Comparison of ENCODE assay signal across 13 cellular contexts in genomic region chr10:122173337-122173736, GRCh38.
A peak's percentile ranks its signal among the peaks of the same experiment; 100 is the strongest.
DNase-seq lines count a peak whose midpoint lies in the region; ATAC-seq and TF ChIP-seq lines count a peak whose summit lies in the region.
"Had no signal": no experiment of that assay in that cellular context is flagged by ENCODE, and none has a peak within 500 bp of the region (broad histone marks: within the 10 kb centered on the region; RNA-seq: fewer than 3 reads in every experiment).

No MANE protein-coding gene starts in this region.

- H3K79me2 ChIP-seq in neural progenitor cell (ENCODE audit: low read depth) = peaks cover 98% of the 10 kb centered on the region

- H3K4me3 Mint-ChIP-seq in neural progenitor cell (peak overlapping the region; percentile 27), immature natural killer cell (no peak overlapping the region)

- peak overlapping the region; percentile 29 for H3K27ac Mint-ChIP-seq in neural progenitor cell
- H3K27ac Mint-ChIP-seq in immature natural killer cell = no peak overlapping the region

- peak overlapping the region; percentile 77 to 86 (median 82) for H3K27ac ChIP-seq in esophagus muscularis mucosa (replicated peaks in 1 of 4)
- H3K27ac ChIP-seq in neural progenitor cell = no peak overlapping the region
- H3K27ac ChIP-seq in stomach smooth muscle (ENCODE audit: low read length) = peak overlapping the region; percentile 82
- H3K27ac ChIP-seq in breast epithelium = peak overlapping the region in 1 of 2 donors; percentile 37
- H3K27ac ChIP-seq: KMS-11 had no signal

- no peak for TF ChIP-seq EP300 in esophagus muscularis mucosa (IDR thresholded peaks at IDR 0.05)

- H3K4me3 ChIP-seq in esophagus muscularis mucosa (no peak overlapping the region), neural progenitor cell (no peak overlapping the region), stomach smooth muscle (ENCODE audit: low read length in 2 of 2) (no peak overlapping the region), breast epithelium (no peak overlapping the region)

- H4K20me1 ChIP-seq in neural progenitor cell (ENCODE audit: low read depth) = peaks cover 83% of the 10 kb centered on the region

- H3K4me1 Mint-ChIP-seq in neural progenitor cell = peaks cover 77% of the 10 kb centered on the region
- H3K4me1 Mint-ChIP-seq in immature natural killer cell = no peaks in the 10 kb centered on the region

- no peak overlapping the region for H2AFZ ChIP-seq in neural progenitor cell (replicated peaks)

- peak; percentile 80 to 82 for ATAC-seq in left cardiac atrium
- ATAC-seq: PC-3 had no signal

- no peak for TF ChIP-seq POLR2A in esophagus muscularis mucosa (IDR thresholded peaks at IDR 0.05; ENCODE audit: low read depth)
- no peak for TF ChIP-seq POLR2A in breast epithelium (IDR thresholded peaks at IDR 0.05)

- H3K4me2 ChIP-seq in neural progenitor cell = peak overlapping the region; percentile 72
- H3K4me2 ChIP-seq: KMS-11 had no signal

- no peaks in the 10 kb centered on the region for H3K27me3 ChIP-seq in esophagus muscularis mucosa
- no peaks in the 10 kb centered on the region for H3K27me3 ChIP-seq in neural progenitor cell
- no peaks in the 10 kb centered on the region for H3K27me3 ChIP-seq in stomach smooth muscle (ENCODE audit: control insufficient read depth in 1 of 2, insufficient read depth in 2 of 2, low read length in 2 of 2)
- no peaks in the 10 kb centered on the region for H3K27me3 ChIP-seq in breast epithelium

- H3K36me3 ChIP-seq in esophagus muscularis mucosa (peaks cover 0 to 5% (median 2%) of the 10 kb centered on the region in 4 donors), neural progenitor cell (no peaks in the 10 kb centered on the region), stomach smooth muscle (ENCODE audit: control insufficient read depth in 2 of 2, insufficient read depth in 2 of 2, low read length in 2 of 2) (no peaks in the 10 kb centered on the region), breast epithelium (no peaks in the 10 kb centered on the region)

- H3K36me3 Mint-ChIP-seq in neural progenitor cell (peaks cover 8% of the 10 kb centered on the region), immature natural killer cell (no peaks in the 10 kb centered on the region)

- DNase-seq in esophagus muscularis mucosa (ENCODE audit: extremely low spot score) (no peak), left cardiac atrium (peak; percentile 53), neural progenitor cell (ENCODE audit: low spot score) (no peak), breast epithelium (ENCODE audit: low spot score in 2 of 2) (no peak), AML-193 (lab: John Stamatoyannopoulos, UW) (no peak), immature natural killer cell (no peak)
- DNase-seq: NCI-H1092, NCI-H2107, NCI-H226, NCI-H69, PC-3 had no signal

- H3K27me3 Mint-ChIP-seq in neural progenitor cell (ENCODE audit: insufficient read depth, low read depth) (no peaks in the 10 kb centered on the region), immature natural killer cell (ENCODE audit: low read depth in 3 of 3) (peaks cover 2 to 6% (median 3%) of the 10 kb centered on the region in 3 donors)

- WGBS in esophagus muscularis mucosa = 49% methylated on average over 4 of the region's 7 CpGs

- H3F3A ChIP-seq in neural progenitor cell (ENCODE audit: low read depth) = peaks cover 51% of the 10 kb centered on the region

- H3K9me3 Mint-ChIP-seq in neural progenitor cell (no peaks in the 10 kb centered on the region), immature natural killer cell (no peaks in the 10 kb centered on the region)

- H3K4me1 ChIP-seq in esophagus muscularis mucosa = peaks cover 44 to 82% (median 73%) of the 10 kb centered on the region in 4 donors
- peaks cover 89% of the 10 kb centered on the region for H3K4me1 ChIP-seq in neural progenitor cell
- peaks cover 48% of the 10 kb centered on the region for H3K4me1 ChIP-seq in stomach smooth muscle (ENCODE audit: control insufficient read depth, insufficient read depth, low read length)
- peaks cover 0 to 17% of the 10 kb centered on the region in 2 donors for H3K4me1 ChIP-seq in breast epithelium

- intact Hi-C loops in esophagus muscularis mucosa (cut with DNase I) = no loop called here
- intact Hi-C loops in left cardiac atrium (cut with DNase I) = no loop called here
- intact Hi-C loops in breast epithelium (cut with DNase I; ENCODE audit: low total_unique reads) = no loop called here

- TF ChIP-seq CTCF in esophagus muscularis mucosa (IDR thresholded peaks at IDR 0.05) (no peak), neural progenitor cell (IDR thresholded peaks at IDR 0.05) (no peak), breast epithelium (IDR thresholded peaks at IDR 0.05) (no peak)

- H3K9ac ChIP-seq in neural progenitor cell = no peak overlapping the region
- H3K9ac ChIP-seq in stomach smooth muscle (ENCODE audit: low read length in 2 of 2) = no peak overlapping the region
- H3K9ac ChIP-seq: KMS-11 had no signal

- H3K9me3 ChIP-seq in esophagus muscularis mucosa (no peaks in the 10 kb centered on the region), neural progenitor cell (ENCODE audit: low read depth) (no peaks in the 10 kb centered on the region), stomach smooth muscle (ENCODE audit: control insufficient read depth in 2 of 2, low read length in 2 of 2) (no peaks in the 10 kb centered on the region), breast epithelium (no peaks in the 10 kb centered on the region)
